In genomic region chr2:74483675-74484164, GRCh38 we compare ENCODE assay signal across 6 cellular contexts. TPM values are rescaled to one million over a fixed set of nuclear protein-coding genes. Genes with fewer than 3 reads are reported as not detected.
DNase-seq lines count a peak whose midpoint lies in the region; ATAC-seq and TF ChIP-seq lines count a peak whose summit lies in the region.
"Not testable (repeated sequence)": the region's sequence is repeated elsewhere in the genome, so short reads cannot be mapped to it uniquely, and the experiment has no call there.

No MANE protein-coding gene starts in this region.

- H3K9me2 ChIP-seq in PC-9 (ENCODE audit: insufficient read depth), result not testable (repeated sequence)

- not testable (repeated sequence) for H4K20me1 ChIP-seq in PC-9 (ENCODE audit: insufficient read depth)

- peak overlapping the region; percentile 93 for H3K9ac ChIP-seq in adipocyte (ENCODE audit: low read length)
- H3K9ac ChIP-seq in mucosa of rectum (ENCODE audit: low read depth in 1 of 2, low read length in 2 of 2), result peak overlapping the region; percentile 83 to 89

- ATAC-seq in stimulated activated naive B cell treated with anti-CD40 and anti-IgM and Interleukin-4, amounts not matched to agents 10 μg/mL and 1 μg/mL and 100 μg/mL, for 72 hours (replicated peaks), result not testable (repeated sequence)

- not testable (repeated sequence) for H3K9me3 ChIP-seq in CD8-positive, alpha-beta memory T cell (ENCODE audit: low read length); PC-9 (ENCODE audit: insufficient read depth, low read depth); adipocyte (ENCODE audit: control insufficient read depth, low read length); mucosa of rectum (ENCODE audit: control insufficient read depth in 2 of 2, low read length in 2 of 2)

- peak overlapping the region; percentile 3 to 100 (median 100) for H3K27ac Mint-ChIP-seq in CD8-positive, alpha-beta memory T cell
- H3K27ac Mint-ChIP-seq in stimulated activated naive B cell treated with anti-CD40 and anti-IgM and Interleukin-4, amounts not matched to agents 10 μg/mL and 1 μg/mL and 100 μg/mL, for 72 hours, result peak overlapping the region; percentile 99

- not testable (repeated sequence) for H3K27me3 Mint-ChIP-seq in CD8-positive, alpha-beta memory T cell; stimulated activated naive B cell treated with anti-CD40 and anti-IgM and Interleukin-4, amounts not matched to agents 10 μg/mL and 1 μg/mL and 100 μg/mL, for 72 hours

- peaks cover 25% of the 10 kb centered on the region for H3K4me1 ChIP-seq in CD8-positive, alpha-beta memory T cell (ENCODE audit: insufficient read depth, low read length)
- H3K4me1 ChIP-seq in PC-9 (replicated peaks; ENCODE audit: insufficient read depth) (peaks cover 25% of the 10 kb centered on the region), adipocyte (ENCODE audit: control insufficient read depth, insufficient read depth, low read length) (peaks cover 23% of the 10 kb centered on the region), mucosa of rectum (ENCODE audit: control insufficient read depth in 2 of 2, insufficient read depth in 2 of 2, low read length in 2 of 2) (peaks cover 24 to 25% of the 10 kb centered on the region in 2 donors)

- intact Hi-C loops in PC-9 (cut with micrococcal nuclease; ENCODE audit: unreplicated experiment), result loop anchor here (1.0 to 10.0 kb wide), 6 partner anchors 24 to 171 kb away; partner anchors contain the start of genes AUP1, HTRA2, INO80B and PCGF1

- not testable (repeated sequence) for DNase-seq in CD8-positive, alpha-beta memory T cell; adipocyte (ENCODE audit: low read depth); fibroblast of pulmonary artery (ENCODE audit: low read depth); stimulated activated naive B cell treated with anti-CD40 and anti-IgM and Interleukin-4, amounts not matched to agents 10 μg/mL and 1 μg/mL and 100 μg/mL, for 72 hours
- DNase-seq in PC-9, result peak in 1 of 2 experiments; percentile 19

- H3K4me2 ChIP-seq in PC-9, result peak overlapping the region; percentile 89

- H3K4me3 Mint-ChIP-seq in CD8-positive, alpha-beta memory T cell, result peak overlapping the region; percentile 98 to 100 (median 100)
- peak overlapping the region; percentile 93 to 99 for H3K4me3 Mint-ChIP-seq in stimulated activated naive B cell treated with anti-CD40 and anti-IgM and Interleukin-4, amounts not matched to agents 10 μg/mL and 1 μg/mL and 100 μg/mL, for 72 hours

- H3K27me3 ChIP-seq in CD8-positive, alpha-beta memory T cell (ENCODE audit: insufficient read depth, low read length, poor library complexity, severe bottlenecking); PC-9 (ENCODE audit: insufficient read depth, low read depth); adipocyte (replicated peaks; ENCODE audit: control insufficient read depth, insufficient read depth, low read length); mucosa of rectum (ENCODE audit: control insufficient read depth in 2 of 2, insufficient read depth in 2 of 2, low read length in 2 of 2): not testable (repeated sequence)

- peak overlapping the region; percentile 89 for H3K27ac ChIP-seq in CD8-positive, alpha-beta memory T cell (ENCODE audit: low read depth, low read length)
- H3K27ac ChIP-seq in PC-9; mucosa of rectum (ENCODE audit: low read depth in 2 of 2, low read length in 2 of 2): not testable (repeated sequence)

- CTCF ChIA-PET in CD8-positive, alpha-beta memory T cell (lab: Charles Lee), result interaction anchor here (0.9 to 5.6 kb wide), 18 partner anchors 8 to 232 kb away, joined by 3 to 83 read pairs (median 8); partner anchors contain the start of genes AUP1, HTRA2, INO80B and LBX2
- CTCF ChIA-PET in PC-9 (lab: Charles Lee), result interaction anchor here (0.5 to 2.0 kb wide), 3 partner anchors 14 to 104 kb away, joined by 3 to 7 read pairs (median 4); partner anchors contain the start of genes AUP1 and HTRA2

- H3K36me3 ChIP-seq in CD8-positive, alpha-beta memory T cell (ENCODE audit: insufficient read depth, low read length), result peaks cover 18% of the 10 kb centered on the region
- H3K36me3 ChIP-seq in PC-9 (ENCODE audit: low read depth) (peaks cover 12% of the 10 kb centered on the region), adipocyte (ENCODE audit: control insufficient read depth, insufficient read depth, low read length, severe bottlenecking) (peaks cover 17% of the 10 kb centered on the region), mucosa of rectum (ENCODE audit: control insufficient read depth in 2 of 2, insufficient read depth in 2 of 2, low read length in 2 of 2) (peaks cover 7 to 16% of the 10 kb centered on the region in 2 donors)

- H3K36me3 Mint-ChIP-seq in CD8-positive, alpha-beta memory T cell, result peaks cover 0 to 55% (median 9%) of the 10 kb centered on the region in 3 donors
- H3K36me3 Mint-ChIP-seq in stimulated activated naive B cell treated with anti-CD40 and anti-IgM and Interleukin-4, amounts not matched to agents 10 μg/mL and 1 μg/mL and 100 μg/mL, for 72 hours, result peaks cover 20 to 35% of the 10 kb centered on the region in 2 donors

- not testable (repeated sequence) for BruUV-seq in PC-9 (replicated peaks; lab: Mats Ljungman, UMichigan)

- not testable (repeated sequence) for H3K9me3 Mint-ChIP-seq in CD8-positive, alpha-beta memory T cell; stimulated activated naive B cell treated with anti-CD40 and anti-IgM and Interleukin-4, amounts not matched to agents 10 μg/mL and 1 μg/mL and 100 μg/mL, for 72 hours

- peak overlapping the region; percentile 94 for H2AFZ ChIP-seq in PC-9

- peaks cover 37% of the 10 kb centered on the region for H3K79me2 ChIP-seq in PC-9 (ENCODE audit: low read depth)

- peaks cover 22% of the 10 kb centered on the region for H3F3A ChIP-seq in PC-9 (ENCODE audit: insufficient read depth, low read depth)

- POLR2A ChIA-PET in CD8-positive, alpha-beta memory T cell (lab: Charles Lee), result interaction anchor here (0.8 to 3.9 kb wide), 4 partner anchors 11 to 48 kb away, joined by 3 to 56 read pairs (median 33); partner anchors contain the start of genes INO80B, MRPL53 and WBP1
- POLR2A ChIA-PET in PC-9 (lab: Charles Lee; ENCODE audit: unreplicated experiment), result not testable (repeated sequence)

- TF ChIP-seq CTCF in PC-9 (conservative IDR thresholded peaks at IDR 0.05); fibroblast of pulmonary artery (IDR thresholded peaks at IDR 0.05; ENCODE audit: low read length, missing control alignments): not testable (repeated sequence)

- H3K4me1 Mint-ChIP-seq in CD8-positive, alpha-beta memory T cell, result peaks cover 32 to 56% (median 45%) of the 10 kb centered on the region in 3 donors
- H3K4me1 Mint-ChIP-seq in stimulated activated naive B cell treated with anti-CD40 and anti-IgM and Interleukin-4, amounts not matched to agents 10 μg/mL and 1 μg/mL and 100 μg/mL, for 72 hours, result peaks cover 22 to 36% of the 10 kb centered on the region in 2 donors

- H3K4me3 ChIP-seq in CD8-positive, alpha-beta memory T cell (ENCODE audit: low read length), result peak overlapping the region; percentile 99
- H3K4me3 ChIP-seq in PC-9 (peak overlapping the region; percentile 92), adipocyte (ENCODE audit: low read length) (peak overlapping the region; percentile 100), fibroblast of pulmonary artery (replicated peaks; ENCODE audit: low read depth, low read length) (peak overlapping the region; percentile 98), mucosa of rectum (ENCODE audit: low read length in 2 of 2) (peak overlapping the region; percentile 100)

RNA-seq across cellular contexts. Expression of gene TTC31, which starts 0.8 kb away (rescaled TPM):
- 10 to 100 TPM; 26.4 to 28.0 TPM for total RNA-seq in CD8-positive, alpha-beta memory T cell
- polyA plus RNA-seq in CD8-positive, alpha-beta memory T cell, result 20.5 TPM
- total RNA-seq in PC-9 (2021), result 20.1 and 21.8 TPM in 2 replicates

RNA-seq across cellular contexts. Expression of gene CCDC142, which starts 0.9 kb away (rescaled TPM):
- 10 to 100 TPM; 20.3 to 22.8 TPM for total RNA-seq in CD8-positive, alpha-beta memory T cell
- 9.7 TPM for polyA plus RNA-seq in CD8-positive, alpha-beta memory T cell
- 16.8 and 19.8 TPM in 2 replicates for total RNA-seq in PC-9 (2021)

RNA-seq across cellular contexts. Expression of gene MRPL53, which starts 11.2 kb away (rescaled TPM):
- 100 to 1,000 TPM; 115 to 118 TPM for total RNA-seq in CD8-positive, alpha-beta memory T cell
- 108 TPM for polyA plus RNA-seq in CD8-positive, alpha-beta memory T cell
- total RNA-seq in PC-9 (2021), result 42.9 and 51.1 TPM in 2 replicates

RNA-seq across cellular contexts. Expression of gene LBX2, which starts 15.7 kb away (rescaled TPM):
- under 1 TPM; 0.38 to 0.94 TPM for total RNA-seq in CD8-positive, alpha-beta memory T cell
- not detected for polyA plus RNA-seq in CD8-positive, alpha-beta memory T cell
- total RNA-seq in PC-9 (2021), result 0.76 and 2.0 TPM in 2 replicates

RNA-seq across cellular contexts. Expression of gene MOGS, which starts 18.5 kb away (rescaled TPM):
- 10 to 100 TPM; 82.4 to 88.0 TPM for total RNA-seq in CD8-positive, alpha-beta memory T cell
- polyA plus RNA-seq in CD8-positive, alpha-beta memory T cell, result 48.5 TPM
- 70.5 and 88.8 TPM in 2 replicates for total RNA-seq in PC-9 (2021)
